In the genomic region with DNA sequence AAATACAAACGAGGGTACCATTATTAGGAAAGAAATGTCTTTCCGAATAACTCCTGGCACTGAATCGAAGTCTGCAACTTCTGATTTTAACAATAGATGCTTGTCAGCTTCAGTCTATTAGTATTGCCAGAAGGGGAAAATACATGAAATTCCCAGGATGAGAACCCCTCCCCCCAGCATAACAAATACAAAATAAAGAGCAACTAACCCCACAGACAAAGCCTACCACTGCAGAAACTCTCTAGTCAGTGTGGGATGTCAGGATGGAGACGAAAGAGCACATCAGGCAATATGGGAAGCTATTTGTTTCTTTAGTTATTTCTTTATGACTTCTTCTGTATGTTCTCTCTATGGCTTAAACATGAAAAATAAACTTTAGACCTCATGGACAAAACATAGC, we compare ENCODE assay signal across 29 cellular contexts.
"Had no signal": no experiment of that assay in that cellular context is flagged by ENCODE, and none has a peak within 500 bp of the region (broad histone marks: within the 10 kb centered on the region; RNA-seq: fewer than 3 reads in every experiment).

No MANE protein-coding gene starts in this region.

- H3K36me3 Mint-ChIP-seq: memory B cell; naive B cell; stimulated activated effector memory CD8-positive, alpha-beta T cell treated with anti-CD3 and anti-CD28 coated beads, Interleukin-12 subunit alpha, Interleukin-12 subunit beta, amount 100 ng/mL, for 72 hours had no signal

- H3K27ac ChIP-seq: body of pancreas, cardiac muscle cell, hepatocyte, neutrophil, pancreas, psoas muscle, tibial artery, VCaP had no signal

- H3K27ac Mint-ChIP-seq: activated CD4-positive, alpha-beta memory T cell treated with anti-CD3 and anti-CD28 coated beads, Interleukin-2, amount 10 ng/mL, durations not matched to agents 7 days and 5 days; activated CD4-positive, alpha-beta T cell treated with anti-CD3 and anti-CD28 coated beads, Interleukin-2, amount 10 ng/mL, durations not matched to agents 24 days and 14 days; activated naive CD8-positive, alpha-beta T cell treated with anti-CD3 and anti-CD28 coated beads, Interleukin-2, amount 50 U/mL, for 24 hours; activated T-cell treated with anti-CD3 and anti-CD28 coated beads, Interleukin-2, amount 50 U/mL, for 72 hours; memory B cell; naive B cell; stimulated activated effector memory CD8-positive, alpha-beta T cell treated with anti-CD3 and anti-CD28 coated beads, Interleukin-12 subunit alpha, Interleukin-12 subunit beta, amount 100 ng/mL, for 72 hours; stimulated activated naive CD8-positive, alpha-beta T cell treated with anti-CD3 and anti-CD28 coated beads, Interleukin-15, amount 100 ng/mL, for 72 hours had no signal

- H3K4me1 Mint-ChIP-seq: activated CD4-positive, alpha-beta memory T cell treated with anti-CD3 and anti-CD28 coated beads, Interleukin-2, amount 10 ng/mL, durations not matched to agents 7 days and 5 days; activated CD4-positive, alpha-beta T cell treated with anti-CD3 and anti-CD28 coated beads, Interleukin-2, amount 10 ng/mL, durations not matched to agents 24 days and 14 days; activated naive CD8-positive, alpha-beta T cell treated with anti-CD3 and anti-CD28 coated beads, Interleukin-2, amount 50 U/mL, for 24 hours; memory B cell; naive B cell; stimulated activated effector memory CD8-positive, alpha-beta T cell treated with anti-CD3 and anti-CD28 coated beads, Interleukin-12 subunit alpha, Interleukin-12 subunit beta, amount 100 ng/mL, for 72 hours; stimulated activated naive CD8-positive, alpha-beta T cell treated with anti-CD3 and anti-CD28 coated beads, Interleukin-15, amount 100 ng/mL, for 72 hours had no signal

- H3K36me3 ChIP-seq: cardiac muscle cell, neutrophil, pancreas, tibial artery had no signal

- H3K4me1 ChIP-seq: body of pancreas, pancreas, psoas muscle, tibial artery had no signal

- FAIRE-seq: endothelial cell of umbilical vein, frontal cortex, pancreas had no signal

- H2AFZ ChIP-seq: hepatocyte had no signal

- H3K4me3 Mint-ChIP-seq: activated CD4-positive, alpha-beta memory T cell treated with anti-CD3 and anti-CD28 coated beads, Interleukin-2, amount 10 ng/mL, durations not matched to agents 7 days and 5 days; activated CD4-positive, alpha-beta T cell treated with anti-CD3 and anti-CD28 coated beads, Interleukin-2, amount 10 ng/mL, durations not matched to agents 24 days and 14 days; activated naive CD8-positive, alpha-beta T cell treated with anti-CD3 and anti-CD28 coated beads, Interleukin-2, amount 50 U/mL, for 24 hours; activated T-cell treated with anti-CD3 and anti-CD28 coated beads, Interleukin-2, amount 50 U/mL, for 72 hours; memory B cell; naive B cell; stimulated activated effector memory CD8-positive, alpha-beta T cell treated with anti-CD3 and anti-CD28 coated beads, Interleukin-12 subunit alpha, Interleukin-12 subunit beta, amount 100 ng/mL, for 72 hours; stimulated activated naive CD8-positive, alpha-beta T cell treated with anti-CD3 and anti-CD28 coated beads, Interleukin-15, amount 100 ng/mL, for 72 hours had no signal

- H3K4me2 ChIP-seq: hepatocyte had no signal

- ATAC-seq: activated CD4-positive, CD25-positive, alpha-beta regulatory T cell treated with anti-CD3 and anti-CD28 coated beads, Interleukin-2, amount 50 U/mL, for 24 hours; activated naive CD8-positive, alpha-beta T cell treated with anti-CD3 and anti-CD28 coated beads, Interleukin-2, amount 50 U/mL, for 24 hours; activated T-cell treated with anti-CD3 and anti-CD28 coated beads, Interleukin-2, amount 50 U/mL, for 72 hours; body of pancreas; esophagus mucosa; mucosa of descending colon; pancreas; stimulated activated effector memory CD8-positive, alpha-beta T cell treated with anti-CD3 and anti-CD28 coated beads, Interleukin-12 subunit alpha, Interleukin-12 subunit beta, amount 100 ng/mL, for 72 hours; stimulated activated naive CD8-positive, alpha-beta T cell treated with anti-CD3 and anti-CD28 coated beads, Interleukin-15, amount 100 ng/mL, for 72 hours had no signal

- H3K79me2 ChIP-seq: hepatocyte had no signal

- H3K27me3 ChIP-seq: body of pancreas, cardiac muscle cell, hepatocyte, neutrophil, pancreas, tibial artery had no signal

- DNase-seq: activated CD4-positive, alpha-beta memory T cell treated with anti-CD3 and anti-CD28 coated beads, Interleukin-2, amount 10 ng/mL, durations not matched to agents 7 days and 5 days; activated CD4-positive, alpha-beta T cell treated with anti-CD3 and anti-CD28 coated beads, Interleukin-2, amount 10 ng/mL, durations not matched to agents 24 days and 14 days; activated effector memory CD4-positive, alpha-beta T cell treated with Interleukin-2 at 50 U/mL for 16 hours; activated naive CD4-positive, alpha-beta T cell treated with anti-CD3 and anti-CD28 coated beads, Interleukin-2, amount 50 U/mL, for 16 hours; activated naive CD8-positive, alpha-beta T cell treated with anti-CD3 and anti-CD28 coated beads, Interleukin-2, amount 50 U/mL, for 24 hours; activated T-cell treated with anti-CD3 and anti-CD28 coated beads, Interleukin-2, amount 50 U/mL, for 72 hours; body of pancreas; effector memory CD4-positive, alpha-beta T cell; glutamatergic neuron; kidney glomerular epithelial cell; mucosa of descending colon; naive B cell; pancreas; stimulated activated CD4-positive, alpha-beta T cell treated with anti-CD3 and anti-CD28 coated beads, Interleukin-1b, Interleukin-23, amount 100 ng/mL, for 48 hours; stimulated activated naive CD8-positive, alpha-beta T cell treated with anti-CD3 and anti-CD28 coated beads, Interleukin-15, amount 100 ng/mL, for 72 hours; SW 1271; T-helper 2 cell; tibial artery had no signal

- H3K27me3 Mint-ChIP-seq: activated CD4-positive, alpha-beta memory T cell treated with anti-CD3 and anti-CD28 coated beads, Interleukin-2, amount 10 ng/mL, durations not matched to agents 7 days and 5 days; activated CD4-positive, alpha-beta T cell treated with anti-CD3 and anti-CD28 coated beads, Interleukin-2, amount 10 ng/mL, durations not matched to agents 24 days and 14 days; activated naive CD8-positive, alpha-beta T cell treated with anti-CD3 and anti-CD28 coated beads, Interleukin-2, amount 50 U/mL, for 24 hours; memory B cell; naive B cell; stimulated activated naive CD8-positive, alpha-beta T cell treated with anti-CD3 and anti-CD28 coated beads, Interleukin-15, amount 100 ng/mL, for 72 hours had no signal

- H3K9me3 ChIP-seq: body of pancreas, neutrophil, pancreas, psoas muscle, tibial artery had no signal

- H3K4me3 ChIP-seq: body of pancreas, cardiac muscle cell, hepatocyte, mucosa of descending colon, pancreas, psoas muscle, tibial artery had no signal
